ENCODE assay signal across 1 cellular context in the genomic region with DNA sequence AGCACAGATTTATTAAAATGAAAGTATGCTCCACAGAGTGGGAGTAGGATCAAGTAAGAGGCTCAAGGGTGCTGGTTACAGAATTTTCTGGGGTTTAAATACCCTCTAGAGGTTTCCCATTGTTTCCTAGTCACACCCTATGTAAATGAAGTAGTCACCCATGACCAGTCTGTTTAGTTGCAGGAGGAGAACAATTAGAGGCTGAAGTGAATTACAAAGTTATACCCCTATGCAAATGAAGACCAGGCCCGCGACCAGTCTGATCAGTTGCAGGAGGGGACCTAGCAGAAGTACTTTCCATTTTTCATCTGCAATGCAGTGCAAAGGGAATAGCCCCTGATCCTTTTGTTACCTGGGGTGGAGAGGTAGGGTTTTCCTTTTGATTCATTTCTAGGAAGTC.
TF ChIP-seq lines count a peak whose summit lies in the region.

No MANE protein-coding gene starts in this region.

TF ChIP-seq in endothelial cell of umbilical vein, 7 proteins besides CTCF, POLR2A, EP300 and RAD21 (continued from another document):
- TF ChIP-seq GATA2 (IDR thresholded peaks at IDR 0.05; ENCODE audit: insufficient read depth, insufficient read length, low read depth, low read length) (no peak), EZH2 (IDR thresholded peaks at IDR 0.05; ENCODE audit: borderline replicate concordance, low read depth, low read length, severe bottlenecking) (no peak), FOS (IDR thresholded peaks at IDR 0.05; ENCODE audit: borderline replicate concordance, insufficient read depth, low read length) (no peak)
